ENCODE assay signal across 1 cellular context in the genomic region with DNA sequence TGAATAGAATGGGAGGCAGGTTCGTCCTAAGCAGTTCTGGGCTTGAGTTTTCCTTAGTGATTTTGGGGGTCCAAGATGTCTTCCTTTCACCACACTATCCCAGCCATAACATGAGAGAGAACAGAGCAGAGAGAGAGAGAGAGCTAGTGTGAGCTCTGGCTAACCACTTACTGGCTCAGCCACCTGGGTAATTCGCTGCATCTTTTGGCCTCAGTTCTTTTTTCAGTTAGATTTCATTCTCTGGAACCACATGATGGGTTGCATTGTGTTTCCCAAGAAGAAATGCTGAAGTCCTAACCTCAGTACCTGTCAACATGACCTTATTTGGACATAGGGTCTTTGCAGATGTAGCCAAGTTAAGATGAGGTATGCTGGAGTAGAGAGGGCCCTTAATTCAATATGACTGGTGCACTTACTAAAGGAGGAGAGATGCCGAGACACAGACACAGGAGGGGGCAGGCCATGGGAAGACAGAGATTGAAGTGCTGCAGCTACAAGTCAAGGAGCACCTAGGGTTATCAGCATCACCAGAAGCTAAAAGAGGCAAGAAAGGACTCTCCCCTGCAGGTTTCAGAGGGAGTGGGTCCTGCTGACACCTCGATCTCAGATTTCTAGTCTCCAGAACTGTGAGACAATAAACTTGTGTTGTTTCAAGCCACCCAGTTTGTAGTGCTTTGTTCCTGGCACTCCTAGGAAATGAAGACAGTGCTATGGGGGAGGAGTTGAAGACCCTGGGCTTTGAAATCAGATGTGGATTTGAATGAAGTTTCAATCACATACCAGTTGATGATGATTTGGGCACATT.
TF ChIP-seq lines count a peak whose summit lies in the region.

No MANE protein-coding gene starts in this region.

TF ChIP-seq in HCT116, 20 proteins besides CTCF, POLR2A, EP300 and RAD21 (continued from another document):
- TF ChIP-seq SP1 (IDR thresholded peaks at IDR 0.05; ENCODE audit: low read depth) = no peak
